In the genomic region with DNA sequence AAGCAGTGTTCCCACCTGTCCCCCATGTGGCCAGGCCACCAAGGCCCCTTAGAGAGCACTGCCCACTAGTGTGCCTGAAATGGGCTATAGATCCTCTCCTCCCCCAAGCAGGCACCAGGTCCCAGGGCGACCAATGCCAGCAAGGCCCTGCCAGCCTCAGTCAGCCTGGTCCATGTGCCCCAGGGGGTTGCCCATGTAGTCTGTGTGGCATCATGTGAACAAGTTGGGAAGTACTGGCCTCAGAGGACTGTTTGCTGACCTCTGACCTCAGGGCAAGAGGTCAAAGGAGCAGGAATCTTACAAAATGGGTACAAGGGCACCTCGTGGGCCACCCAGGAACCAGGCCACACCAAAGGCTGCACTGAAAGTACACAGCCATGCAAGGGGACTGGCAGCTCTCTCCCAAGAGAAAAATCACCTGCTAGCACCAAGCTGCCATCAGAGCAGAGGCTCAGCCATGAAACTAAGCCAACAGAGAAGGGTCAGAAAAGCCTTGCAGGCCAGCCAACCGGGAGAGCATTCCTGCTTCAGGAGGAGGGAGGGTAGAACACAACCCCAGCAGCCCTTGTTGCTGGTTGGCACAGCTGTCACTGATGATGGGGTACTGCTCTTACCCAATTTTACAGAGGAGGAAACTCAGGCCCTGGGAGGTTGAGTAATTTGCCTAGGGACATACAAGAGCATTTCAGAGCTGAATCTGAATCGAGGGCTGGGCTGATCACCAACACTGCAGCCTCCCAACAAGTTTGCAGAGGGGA, we compare ENCODE assay signal across 11 cellular contexts. TPM values are rescaled to one million over a fixed set of nuclear protein-coding genes. Genes with fewer than 3 reads are reported as not detected.
A peak's percentile ranks its signal among the peaks of the same experiment; 100 is the strongest.
DNase-seq lines count a peak whose midpoint lies in the region; ATAC-seq and TF ChIP-seq lines count a peak whose summit lies in the region.
"Had no signal": no experiment of that assay in that cellular context is flagged by ENCODE, and none has a peak within 500 bp of the region (broad histone marks: within the 10 kb centered on the region; RNA-seq: fewer than 3 reads in every experiment).

No MANE protein-coding gene starts in this region.

- no peak overlapping the region for H3K4me3 ChIP-seq in epithelial cell of esophagus (ENCODE audit: low read length)
- H3K4me3 ChIP-seq: prostate gland had no signal

- TF ChIP-seq CTCF in epithelial cell of esophagus (IDR thresholded peaks at IDR 0.05; ENCODE audit: insufficient read depth, low read depth, low read length, missing control alignments) (no peak), osteocyte (IDR thresholded peaks at IDR 0.05) (no peak)

- intact Hi-C loops in posterior vena cava (cut with DNase I) = no loop called here

- ATAC-seq in GM18861 (IDR thresholded peaks at IDR 0.05; ENCODE audit: unreplicated experiment) = no peak
- ATAC-seq in GM21528 (IDR thresholded peaks at IDR 0.05; ENCODE audit: low FRiP score, unreplicated experiment) = no peak

- H3K4me3 Mint-ChIP-seq in T-helper 1 cell treated with Interleukin-12 subunit alpha and Interleukin-12 subunit beta and Interleukin-4 antibody, amounts not matched to agents 30 μg/mL and 1 μg/mL, for 36 hours = no peak overlapping the region
- no peak overlapping the region for H3K4me3 Mint-ChIP-seq in osteocyte (ENCODE audit: unreplicated experiment)

- H3K9me3 Mint-ChIP-seq in T-helper 1 cell treated with Interleukin-12 subunit alpha and Interleukin-12 subunit beta and Interleukin-4 antibody, amounts not matched to agents 30 μg/mL and 1 μg/mL, for 36 hours = no peaks in the 10 kb centered on the region
- H3K9me3 Mint-ChIP-seq in osteocyte (ENCODE audit: unreplicated experiment) = no peaks in the 10 kb centered on the region

- DNase-seq in T-helper 1 cell (no peak), NOMO-1 treated with dmso at 0.1 percent for 144 hours (lab: John Stamatoyannopoulos, UW; ENCODE audit: unreplicated experiment) (peak; percentile 51), epithelial cell of esophagus (ENCODE audit: low read depth) (peak; percentile 95), osteocyte (ENCODE audit: extremely low spot score, unreplicated experiment) (no peak), posterior vena cava (ENCODE audit: low spot score) (no peak)
- DNase-seq: NCI-H1092, SHP77 treated with DMSO at 0.1 percent for 48 hours had no signal

- H3K27me3 Mint-ChIP-seq in T-helper 1 cell treated with Interleukin-12 subunit alpha and Interleukin-12 subunit beta and Interleukin-4 antibody, amounts not matched to agents 30 μg/mL and 1 μg/mL, for 36 hours (ENCODE audit: low read depth) = no peaks in the 10 kb centered on the region
- H3K27me3 Mint-ChIP-seq in osteocyte (ENCODE audit: unreplicated experiment) = no peaks in the 10 kb centered on the region

- H3K4me1 Mint-ChIP-seq in T-helper 1 cell treated with Interleukin-12 subunit alpha and Interleukin-12 subunit beta and Interleukin-4 antibody, amounts not matched to agents 30 μg/mL and 1 μg/mL, for 36 hours (ENCODE audit: low read depth) = peaks cover 53% of the 10 kb centered on the region
- peaks cover 24% of the 10 kb centered on the region for H3K4me1 Mint-ChIP-seq in osteocyte (ENCODE audit: unreplicated experiment)

- H3K36me3 Mint-ChIP-seq in T-helper 1 cell treated with Interleukin-12 subunit alpha and Interleukin-12 subunit beta and Interleukin-4 antibody, amounts not matched to agents 30 μg/mL and 1 μg/mL, for 36 hours (ENCODE audit: low read depth) = peaks cover 22% of the 10 kb centered on the region
- no peaks in the 10 kb centered on the region for H3K36me3 Mint-ChIP-seq in osteocyte (ENCODE audit: unreplicated experiment)

- H3K27ac Mint-ChIP-seq in T-helper 1 cell treated with Interleukin-12 subunit alpha and Interleukin-12 subunit beta and Interleukin-4 antibody, amounts not matched to agents 30 μg/mL and 1 μg/mL, for 36 hours = peak overlapping the region; percentile 79
- H3K27ac Mint-ChIP-seq in osteocyte (ENCODE audit: unreplicated experiment) = peak overlapping the region; percentile 66

RNA-seq across cellular contexts. Expression of gene FURIN, which starts 5.2 kb away (rescaled TPM):
- total RNA-seq in osteocyte (96.2 and 98.3 TPM in 2 replicates), posterior vena cava (10 to 100 TPM; 38.0 to 52.0 TPM)

RNA-seq across cellular contexts. Expression of gene FES, which starts 21.2 kb away (rescaled TPM):
- total RNA-seq in osteocyte = 2.2 and 2.5 TPM in 2 replicates
- 10 to 100 TPM; 31.7 to 41.8 TPM for total RNA-seq in posterior vena cava

RNA-seq across cellular contexts. Expression of gene MAN2A2, which starts 40.0 kb away (rescaled TPM):
- total RNA-seq in osteocyte (65.2 and 70.0 TPM in 2 replicates), posterior vena cava (10 to 100 TPM; 53.0 to 57.6 TPM)

Comparison
In these comparisons a context has a peak if more than half of its experiments do, and no peak if none do; other contexts are left out.
1. DNase-seq: peak in NOMO-1 treated with dmso at 0.1 percent for 144 hours (single experiment) and epithelial cell of esophagus (single experiment); none in T-helper 1 cell (0 of 5), osteocyte (single experiment) and posterior vena cava (single experiment).